24 cellular contexts compared by ENCODE assay signal in genomic region chr20:15612746-15613145, GRCh38.
"Had no signal": no experiment of that assay in that cellular context is flagged by ENCODE, and none has a peak within 500 bp of the region (broad histone marks: within the 10 kb centered on the region; RNA-seq: fewer than 3 reads in every experiment).

No MANE protein-coding gene starts in this region.

- H3K9me3 Mint-ChIP-seq: activated B cell treated with CpG ODN at 0.5 μM for 24 hours; activated naive CD4-positive, alpha-beta T cell treated with anti-CD3 and anti-CD28 coated beads, Interleukin-2, amount 50 U/mL, for 24 hours; IgD-negative memory B cell had no signal

- H3K4me3 ChIP-seq: Peyer's patch had no signal

- H3K4me1 ChIP-seq: Peyer's patch had no signal

- H3K27me3 Mint-ChIP-seq: activated CD4-positive, alpha-beta T cell treated with anti-CD3 and anti-CD28 coated beads, Interleukin-2, amount 10 ng/mL, durations not matched to agents 24 days and 14 days; activated CD8-positive, alpha-beta memory T cell treated with anti-CD3 and anti-CD28 coated beads, Interleukin-2, amount 10 ng/mL, durations not matched to agents 7 days and 5 days; activated naive CD4-positive, alpha-beta T cell treated with anti-CD3 and anti-CD28 coated beads, Interleukin-2, amount 50 U/mL, for 24 hours; activated T-cell treated with anti-CD3 and anti-CD28 coated beads, Interleukin-2, amount 50 U/mL, for 24 hours; IgD-negative memory B cell; T-helper 17 cell had no signal

- H3K9me3 ChIP-seq: Peyer's patch had no signal

- ATAC-seq: activated CD8-positive, alpha-beta memory T cell treated with anti-CD3 and anti-CD28 coated beads, Interleukin-2, amount 10 ng/mL, durations not matched to agents 7 days and 5 days; T-helper 17 cell had no signal

- H3K36me3 ChIP-seq: Peyer's patch had no signal

- DNase-seq: activated B cell treated with CpG ODN at 0.5 μM for 24 hours; activated CD4-positive, alpha-beta T cell treated with anti-CD3 and anti-CD28 coated beads for 1 hour; activated CD4-positive, alpha-beta T cell treated with anti-CD3 and anti-CD28 coated beads, Interleukin-2, amount 10 ng/mL, durations not matched to agents 24 days and 14 days; activated CD4-positive, alpha-beta T cell treated with anti-CD3 and anti-CD28 coated beads, Interleukin-2, amount 50 U/mL, for 48 hours; activated CD8-positive, alpha-beta memory T cell treated with anti-CD3 and anti-CD28 coated beads, Interleukin-2, amount 10 ng/mL, durations not matched to agents 7 days and 5 days; activated effector memory CD4-positive, alpha-beta T cell treated with Interleukin-2 at 50 U/mL for 16 hours; activated naive CD4-positive, alpha-beta T cell; activated T-cell treated with anti-CD3 and anti-CD28 coated beads, Interleukin-2, amount 50 U/mL, for 24 hours; aorta; KG1; MV-4-11; NCI-H1105; NCI-H1436; NCI-H1694 treated with DMSO at 0.1 percent for 48 hours; NCI-H2029 treated with DMSO at 0.1 percent for 48 hours; NCI-H510A treated with DMSO at 0.1 percent for 48 hours; Peyer's patch; SHP77 treated with DMSO at 0.1 percent for 48 hours; T-helper 17 cell; T-helper 9 cell had no signal

- H3K4me3 Mint-ChIP-seq: activated B cell treated with CpG ODN at 0.5 μM for 24 hours; activated CD4-positive, alpha-beta T cell treated with anti-CD3 and anti-CD28 coated beads, Interleukin-2, amount 10 ng/mL, durations not matched to agents 24 days and 14 days; activated CD8-positive, alpha-beta memory T cell treated with anti-CD3 and anti-CD28 coated beads, Interleukin-2, amount 10 ng/mL, durations not matched to agents 7 days and 5 days; activated naive CD4-positive, alpha-beta T cell treated with anti-CD3 and anti-CD28 coated beads, Interleukin-2, amount 50 U/mL, for 24 hours; activated T-cell treated with anti-CD3 and anti-CD28 coated beads, Interleukin-2, amount 50 U/mL, for 24 hours; activated T-helper 1 cell treated with anti-CD3 and anti-CD28 coated beads, Interleukin-12 subunit alpha, Interleukin-12 subunit beta, Interleukin-2, Interleukin-4 antibody, amounts not matched to agents 30 ng/mL and 10 ng/mL and 1 ng/mL, durations not matched to agents 14 hours and 24 hours and 36 hours; IgD-negative memory B cell; T-helper 17 cell had no signal

- H3K36me3 Mint-ChIP-seq: activated CD8-positive, alpha-beta memory T cell treated with anti-CD3 and anti-CD28 coated beads, Interleukin-2, amount 10 ng/mL, durations not matched to agents 7 days and 5 days; activated naive CD4-positive, alpha-beta T cell treated with anti-CD3 and anti-CD28 coated beads, Interleukin-2, amount 50 U/mL, for 24 hours; IgD-negative memory B cell had no signal

- H3K27me3 ChIP-seq: Peyer's patch had no signal

- H3K27ac Mint-ChIP-seq: activated B cell treated with CpG ODN at 0.5 μM for 24 hours; activated CD4-positive, alpha-beta T cell treated with anti-CD3 and anti-CD28 coated beads, Interleukin-2, amount 10 ng/mL, durations not matched to agents 24 days and 14 days; activated CD8-positive, alpha-beta memory T cell treated with anti-CD3 and anti-CD28 coated beads, Interleukin-2, amount 10 ng/mL, durations not matched to agents 7 days and 5 days; activated naive CD4-positive, alpha-beta T cell treated with anti-CD3 and anti-CD28 coated beads, Interleukin-2, amount 50 U/mL, for 24 hours; activated T-cell treated with anti-CD3 and anti-CD28 coated beads, Interleukin-2, amount 50 U/mL, for 24 hours; activated T-helper 1 cell treated with anti-CD3 and anti-CD28 coated beads, Interleukin-12 subunit alpha, Interleukin-12 subunit beta, Interleukin-2, Interleukin-4 antibody, amounts not matched to agents 30 ng/mL and 10 ng/mL and 1 ng/mL, durations not matched to agents 14 hours and 24 hours and 36 hours; IgD-negative memory B cell; T-helper 17 cell had no signal

- H3K27ac ChIP-seq: Peyer's patch, RWPE1 had no signal

- H3K4me1 Mint-ChIP-seq: activated B cell treated with CpG ODN at 0.5 μM for 24 hours; activated CD4-positive, alpha-beta T cell treated with anti-CD3 and anti-CD28 coated beads, Interleukin-2, amount 10 ng/mL, durations not matched to agents 24 days and 14 days; activated CD8-positive, alpha-beta memory T cell treated with anti-CD3 and anti-CD28 coated beads, Interleukin-2, amount 10 ng/mL, durations not matched to agents 7 days and 5 days; activated naive CD4-positive, alpha-beta T cell treated with anti-CD3 and anti-CD28 coated beads, Interleukin-2, amount 50 U/mL, for 24 hours; IgD-negative memory B cell; T-helper 17 cell had no signal
